Comparison of ENCODE assay signal across 8 cellular contexts in the genomic region with DNA sequence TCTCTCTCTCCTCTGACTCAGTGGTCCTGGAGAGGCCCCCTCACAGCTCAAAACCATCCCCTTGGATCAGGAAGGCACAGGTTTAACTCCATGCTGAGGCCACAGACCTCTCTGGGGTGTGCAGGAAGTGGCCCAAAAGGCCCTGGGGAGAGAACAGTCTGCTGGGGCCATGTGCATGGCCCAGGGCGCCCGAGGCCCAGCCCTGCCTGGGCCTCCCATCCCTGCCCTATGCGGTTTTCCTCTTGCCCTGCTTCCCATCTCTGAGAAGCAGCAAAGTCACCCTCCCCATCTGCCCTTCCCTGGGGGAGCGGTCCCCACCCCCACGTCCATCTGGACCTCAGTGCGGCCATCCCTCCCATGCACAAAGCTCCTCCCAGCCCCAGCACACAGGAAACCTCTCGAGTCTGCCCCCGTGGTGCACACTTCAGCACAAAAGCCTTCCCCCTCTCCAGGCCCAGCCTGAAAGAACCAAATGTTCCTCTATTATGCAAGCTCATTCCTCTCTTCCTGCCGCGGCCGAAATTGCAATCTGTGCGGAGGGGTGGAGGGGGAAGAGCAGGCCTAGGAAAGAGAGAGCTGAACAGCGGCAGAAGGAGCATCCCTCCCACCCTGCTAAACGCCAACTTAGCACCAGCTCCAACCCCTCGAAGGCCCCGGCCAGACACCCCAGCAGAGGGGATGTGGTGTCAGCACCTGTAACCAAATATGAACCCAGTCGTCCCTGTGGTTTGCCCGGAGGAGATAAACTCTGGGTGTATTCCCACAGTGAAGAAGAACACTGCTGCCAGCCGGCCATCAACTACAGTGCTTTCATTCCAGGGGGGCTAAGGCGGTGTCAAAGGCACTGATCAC.
DNase-seq lines count a peak whose midpoint lies in the region; ATAC-seq and TF ChIP-seq lines count a peak whose summit lies in the region.
"Had no signal": no experiment of that assay in that cellular context is flagged by ENCODE, and none has a peak within 500 bp of the region (broad histone marks: within the 10 kb centered on the region; RNA-seq: fewer than 3 reads in every experiment).

No MANE protein-coding gene starts in this region.

- peak overlapping the region; percentile 52 to 72 for H3K9ac ChIP-seq in stomach smooth muscle (ENCODE audit: low read length in 2 of 2)

- BruUV-seq in MCF 10A (replicated peaks; lab: Mats Ljungman, UMichigan), result no TSS peak

- H3K36me3 ChIP-seq in stomach smooth muscle (ENCODE audit: control insufficient read depth in 2 of 2, insufficient read depth in 2 of 2, low read length in 2 of 2), result no peaks in the 10 kb centered on the region
- H3K36me3 ChIP-seq: neutrophil had no signal

- DNase-seq in NCI-H345 (lab: John Stamatoyannopoulos, UW) (peak; percentile 91), MCF 10A (ENCODE audit: unreplicated experiment) (peak; percentile 90), left kidney (ENCODE audit: low read depth, low spot score) (peak; percentile 84)
- DNase-seq in stimulated activated naive CD4-positive, alpha-beta T cell (lab: John Stamatoyannopoulos, UW), result no peak

- POLR2A ChIA-PET in MCF 10A (lab: Yijun Ruan, JAX), result interaction anchor here (0.6 to 2.3 kb wide), 11 partner anchors 9 to 725 kb away, joined by 3 to 23 read pairs (median 5); no protein-coding TSS in a partner anchor

- peaks cover 7% of the 10 kb centered on the region for H3K36me3 Mint-ChIP-seq in MCF 10A (ENCODE audit: insufficient read depth, unreplicated experiment)

- no peaks in the 10 kb centered on the region for H3K27me3 Mint-ChIP-seq in MCF 10A (ENCODE audit: insufficient read depth, unreplicated experiment)

- peak overlapping the region in 1 of 2 donors; percentile 49 for H3K4me3 ChIP-seq in stomach smooth muscle (ENCODE audit: low read length in 2 of 2)

- CTCF ChIA-PET in MCF 10A (lab: Yijun Ruan, JAX), result interaction anchor here (0.6 to 3.6 kb wide), 9 partner anchors 11 to 786 kb away, joined by 3 to 36 read pairs (median 4); no protein-coding TSS in a partner anchor

- peak overlapping the region; percentile 94 for H3K27ac ChIP-seq in stomach smooth muscle (ENCODE audit: low read length)
- H3K27ac ChIP-seq: neutrophil had no signal

- peak overlapping the region; percentile 57 for H3K27ac Mint-ChIP-seq in MCF 10A (ENCODE audit: low read depth, unreplicated experiment)

- H3K9me3 Mint-ChIP-seq in MCF 10A (ENCODE audit: unreplicated experiment), result peaks cover 9% of the 10 kb centered on the region

- peak overlapping the region; percentile 56 for H3K4me3 Mint-ChIP-seq in MCF 10A (ENCODE audit: unreplicated experiment)

- H3K9me3 ChIP-seq in stomach smooth muscle (ENCODE audit: control insufficient read depth in 2 of 2, low read length in 2 of 2), result peaks cover 0 to 3% of the 10 kb centered on the region in 2 donors
- H3K9me3 ChIP-seq: neutrophil had no signal

- no peaks in the 10 kb centered on the region for H3K27me3 ChIP-seq in stomach smooth muscle (ENCODE audit: control insufficient read depth in 1 of 2, insufficient read depth in 2 of 2, low read length in 2 of 2)

- peaks cover 42% of the 10 kb centered on the region for H3K4me1 Mint-ChIP-seq in MCF 10A (ENCODE audit: insufficient read depth, unreplicated experiment)

- intact Hi-C loops in MCF 10A (cut with micrococcal nuclease), result no loop called here

- peaks cover 55% of the 10 kb centered on the region for H3K4me1 ChIP-seq in stomach smooth muscle (ENCODE audit: control insufficient read depth, insufficient read depth, low read length)

- TF ChIP-seq CTCF in MCF 10A (IDR thresholded peaks at IDR 0.05; ENCODE audit: unreplicated experiment), result no peak

- ATAC-seq in GM21447 (IDR thresholded peaks at IDR 0.05; ENCODE audit: unreplicated experiment) (peak; percentile 66), GM19452 (IDR thresholded peaks at IDR 0.05; ENCODE audit: unreplicated experiment) (no peak)

Comparison
In these comparisons a context has a peak if more than half of its experiments do, and no peak if none do; other contexts are left out.
1. DNase-seq: peak in NCI-H345 (single experiment), MCF 10A (single experiment) and left kidney (single experiment); none in stimulated activated naive CD4-positive, alpha-beta T cell (0 of 6).